Comparison of ENCODE assay signal across 9 cellular contexts in genomic region chr11:60378359-60378758, GRCh38. TPM values are rescaled to one million over a fixed set of nuclear protein-coding genes. Genes with fewer than 3 reads are reported as not detected.
DNase-seq lines count a peak whose midpoint lies in the region; ATAC-seq and TF ChIP-seq lines count a peak whose summit lies in the region.
"Had no signal": no experiment of that assay in that cellular context is flagged by ENCODE, and none has a peak within 500 bp of the region (broad histone marks: within the 10 kb centered on the region; RNA-seq: fewer than 3 reads in every experiment).

A gene with protein sequence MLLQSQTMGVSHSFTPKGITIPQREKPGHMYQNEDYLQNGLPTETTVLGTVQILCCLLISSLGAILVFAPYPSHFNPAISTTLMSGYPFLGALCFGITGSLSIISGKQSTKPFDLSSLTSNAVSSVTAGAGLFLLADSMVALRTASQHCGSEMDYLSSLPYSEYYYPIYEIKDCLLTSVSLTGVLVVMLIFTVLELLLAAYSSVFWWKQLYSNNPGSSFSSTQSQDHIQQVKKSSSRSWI (plus strand): TSS chr11:60378532. CDS start chr11:60383142, 4,610 bp downstream.

- WGBS in aorta, 2 donors, result 47% methylated on average over 3 of the region's 3 CpGs

- TF ChIP-seq POLR2A in NB4 (IDR thresholded peaks at IDR 0.05; ENCODE audit: extremely low read depth, insufficient read length), result peak; percentile 44

- DNase-seq in NB4 (ENCODE audit: low read depth) (peak; percentile 90), aorta (peak in 1 of 2 donors; percentile 75), epidermal melanocyte (ENCODE audit: insufficient read length, low spot score) (no peak)
- no peak for DNase-seq in stimulated activated CD4-positive, alpha-beta T cell treated with anti-CD3 and anti-CD28 coated beads, Interleukin-2, amount 100 ng/mL, for 24 hours
- no peak for DNase-seq in stimulated activated CD4-positive, alpha-beta T cell treated with anti-CD3 and anti-CD28 coated beads, Interleukin-2, amount 100 ng/mL, for 48 hours

- intact Hi-C loops in aorta (cut with DNase I), result no loop called here

- H3K4me3 ChIP-seq in NB4 (ENCODE audit: low read depth, low read length) (peak within 1 kb of the TSS; percentile 52), aorta (ENCODE audit: low read length in 2 of 2) (no peak within 1 kb of the TSS)

- peak within 1 kb of the TSS; percentile 78 for H3K27ac ChIP-seq in layer of hippocampus (ENCODE audit: low read depth, low read length)
- H3K27ac ChIP-seq in aorta (ENCODE audit: low read depth in 1 of 2, low read length in 2 of 2), result no peak within 1 kb of the TSS

- no peaks in the 10 kb centered on the region for H3K4me1 ChIP-seq in aorta (ENCODE audit: control insufficient read depth in 1 of 2, insufficient read depth in 2 of 2, low read length in 2 of 2)

- no peaks in the 10 kb centered on the region for H3K27me3 ChIP-seq in layer of hippocampus (ENCODE audit: control insufficient read depth, insufficient read depth, low read length)
- no peaks in the 10 kb centered on the region for H3K27me3 ChIP-seq in aorta (ENCODE audit: control insufficient read depth in 1 of 2, insufficient read depth in 2 of 2, low read length in 1 of 2)

- H3K36me3 ChIP-seq in aorta (ENCODE audit: control insufficient read depth in 1 of 2, insufficient read depth in 2 of 2, low read length in 1 of 2), result no peaks in the 10 kb centered on the region

- no peaks in the 10 kb centered on the region for H3K9me3 ChIP-seq in aorta (ENCODE audit: control insufficient read depth, low read length)

- ATAC-seq in GM18498 (IDR thresholded peaks at IDR 0.05; ENCODE audit: unreplicated experiment) (peak; percentile 90), GM21825 (IDR thresholded peaks at IDR 0.05; ENCODE audit: unreplicated experiment) (peak; percentile 86), aorta (ENCODE audit: low FRiP score) (peak; percentile 38)

- no peak for TF ChIP-seq CTCF in NB4 (IDR thresholded peaks at IDR 0.05; ENCODE audit: low read depth, low read length)

RNA-seq across cellular contexts. Expression of the gene that starts here (rescaled TPM):
- 100 to 1,000 TPM in 1 of 2 donors, 10 to 100 TPM in 1; 78.1 to 121 TPM for total RNA-seq in aorta
- polyA plus RNA-seq in aorta, result 10 to 100 TPM in 1 of 2 donors, 1 to 10 TPM in 1; 7.9 to 33.6 TPM
- total RNA-seq: renal cortical epithelial cell had no signal

Comparison
In these comparisons a context has a peak if more than half of its experiments do, and no peak if none do; other contexts are left out.
1. ATAC-seq: peak in every context shown above with its lines; median percentile 90 in GM18498; 86 in GM21825; 38 in aorta.